ENCODE assay signal across 8 cellular contexts in genomic region chr2:199955007-199955338, GRCh38. TPM values are rescaled to one million over a fixed set of nuclear protein-coding genes. Genes with fewer than 3 reads are reported as not detected.
A peak's percentile ranks its signal among the peaks of the same experiment; 100 is the strongest.
DNase-seq lines count a peak whose midpoint lies in the region; ATAC-seq and TF ChIP-seq lines count a peak whose summit lies in the region.

No MANE protein-coding gene starts in this region.

- H3K27ac ChIP-seq in lung (ENCODE audit: low read depth in 1 of 2, low read length in 1 of 2): peak overlapping the region; percentile 87 to 88
- peak overlapping the region; percentile 98 for H3K27ac ChIP-seq in upper lobe of right lung

- H3K4me1 ChIP-seq in lung (ENCODE audit: control insufficient read depth in 2 of 2, insufficient read depth in 2 of 2, low read length in 2 of 2) (peaks cover 7% of the 10 kb centered on the region in 2 donors), upper lobe of right lung (peaks cover 32% of the 10 kb centered on the region)

- H3K4me3 ChIP-seq in HFF-Myc (replicated peaks; ENCODE audit: low read depth, low read length): peak overlapping the region; percentile 84
- H3K4me3 ChIP-seq in cardiac fibroblast (replicated peaks in 1 of 2; ENCODE audit: low read depth in 2 of 2, low read length in 2 of 2): peak overlapping the region; percentile 91 to 95
- peak overlapping the region; percentile 91 for H3K4me3 ChIP-seq in lung
- H3K4me3 ChIP-seq in upper lobe of right lung: peak overlapping the region; percentile 87

- POLR2A ChIA-PET in activated CD4-positive, alpha-beta T cell treated with anti-CD3 and anti-CD28 coated beads for 36 hours (lab: Charles Lee): interaction anchor here (0.7 kb wide), 1 partner anchor 104 kb away, joined by 4 read pairs; no protein-coding TSS in a partner anchor

- WGBS in lung, 2 donors: 0% methylated on average over 13 of the region's 13 CpGs

- H3K4me1 Mint-ChIP-seq in activated CD4-positive, alpha-beta T cell treated with anti-CD3 and anti-CD28 coated beads for 36 hours: peaks cover 55% of the 10 kb centered on the region

- DNase-seq in activated CD4-positive, alpha-beta T cell treated with anti-CD3 and anti-CD28 coated beads for 36 hours: no peak
- no peak for DNase-seq in activated CD4-positive, alpha-beta T cell treated with anti-CD3 and anti-CD28 coated beads for 48 hours
- DNase-seq in HFF-Myc (ENCODE audit: extremely low read depth, low read depth) (no peak), NCI-H1694 (lab: John Stamatoyannopoulos, UW) (peak; percentile 22), cardiac fibroblast (ENCODE audit: low read depth in 2 of 2) (peak in 1 of 2 donors; percentile 58), lung (ENCODE audit: low spot score) (no peak), upper lobe of right lung (no peak)

- peak overlapping the region; percentile 99 for H3K4me3 Mint-ChIP-seq in activated CD4-positive, alpha-beta T cell treated with anti-CD3 and anti-CD28 coated beads for 36 hours

- H3K9me3 ChIP-seq in lung (ENCODE audit: control insufficient read depth in 2 of 2, insufficient read depth in 1 of 2, low read length in 1 of 2) (no peaks in the 10 kb centered on the region), upper lobe of right lung (no peaks in the 10 kb centered on the region)

- H3K27me3 ChIP-seq in lung (ENCODE audit: control insufficient read depth, insufficient read depth) (no peaks in the 10 kb centered on the region), upper lobe of right lung (no peaks in the 10 kb centered on the region)

- H3K27ac Mint-ChIP-seq in activated CD4-positive, alpha-beta T cell treated with anti-CD3 and anti-CD28 coated beads for 36 hours: peak overlapping the region; percentile 95

- TF ChIP-seq CTCF in HFF-Myc (IDR thresholded peaks at IDR 0.05; ENCODE audit: low read depth, low read length, missing control alignments) (no peak), cardiac fibroblast (IDR thresholded peaks at IDR 0.05; ENCODE audit: low read depth, low read length) (no peak), lung (IDR thresholded peaks at IDR 0.05; ENCODE audit: control extremely low read depth, extremely low read depth) (no peak), upper lobe of right lung (IDR thresholded peaks at IDR 0.05) (no peak)

- peaks cover 19% of the 10 kb centered on the region for H3K36me3 Mint-ChIP-seq in activated CD4-positive, alpha-beta T cell treated with anti-CD3 and anti-CD28 coated beads for 36 hours (ENCODE audit: low read depth)

- CTCF ChIA-PET in activated CD4-positive, alpha-beta T cell treated with anti-CD3 and anti-CD28 coated beads for 36 hours (lab: Charles Lee): interaction anchor here (0.8 to 1.1 kb wide), 2 partner anchors 14 to 43 kb away, joined by 3 read pairs; no protein-coding TSS in a partner anchor

- no peaks in the 10 kb centered on the region for H3K9me3 Mint-ChIP-seq in activated CD4-positive, alpha-beta T cell treated with anti-CD3 and anti-CD28 coated beads for 36 hours (ENCODE audit: low read depth)

- intact Hi-C loops in activated CD4-positive, alpha-beta T cell treated with anti-CD3 and anti-CD28 coated beads for 36 hours (cut with DNase I, micrococcal nuclease): loop anchor here (1.0 to 10.0 kb wide), 5 partner anchors 44 to 1007 kb away; partner anchors contain the start of genes C2orf69 (in 2 of the 2), BZW1 (in 1 of the 2), CLK1 (in 1 of the 2) and FTCDNL1 (in 1 of the 2)
- intact Hi-C loops in upper lobe of right lung (cut with DNase I): no loop called here

- H3K36me3 ChIP-seq in lung (ENCODE audit: control insufficient read depth in 2 of 2, insufficient read depth in 2 of 2, low read length in 2 of 2): peaks cover 0 to 4% of the 10 kb centered on the region in 2 donors
- peaks cover 24% of the 10 kb centered on the region for H3K36me3 ChIP-seq in upper lobe of right lung

- no peaks in the 10 kb centered on the region for H3K27me3 Mint-ChIP-seq in activated CD4-positive, alpha-beta T cell treated with anti-CD3 and anti-CD28 coated beads for 36 hours

- peak; percentile 45 for ATAC-seq in activated CD4-positive, alpha-beta T cell treated with anti-CD3 and anti-CD28 coated beads for 36 hours
- ATAC-seq in lung (ENCODE audit: insufficient read depth, low FRiP score): peak; percentile 65
- ATAC-seq in upper lobe of right lung: peak; percentile 61
- no peak for ATAC-seq in esophagus mucosa

RNA-seq across cellular contexts. Expression of gene TYW5, which starts 0.3 kb away (rescaled TPM):
- total RNA-seq in activated CD4-positive, alpha-beta T cell treated with anti-CD3 and anti-CD28 coated beads for 36 hours: 10 to 100 TPM in 1 of 2 experiments, 1 to 10 TPM in 1; 9.6 to 10.1 TPM
- total RNA-seq in lung (10 to 100 TPM in 1 of 2 donors, 1 to 10 TPM in 1; 5.7 to 18.8 TPM), upper lobe of right lung (7.5 TPM), esophagus mucosa (4.5 TPM)
- 1 to 10 TPM; 3.3 to 4.1 TPM for polyA plus RNA-seq in lung

RNA-seq across cellular contexts. Expression of gene MAIP1, which starts 0.4 kb away (rescaled TPM):
- 10 to 100 TPM; 26.1 to 27.5 TPM for total RNA-seq in activated CD4-positive, alpha-beta T cell treated with anti-CD3 and anti-CD28 coated beads for 36 hours
- 10 to 100 TPM; 12.4 to 18.3 TPM for total RNA-seq in lung
- polyA plus RNA-seq in lung: 10 to 100 TPM in 1 of 2 donors, 1 to 10 TPM in 1; 8.2 to 18.2 TPM
- total RNA-seq in upper lobe of right lung: 13.1 TPM
- 17.7 TPM for total RNA-seq in esophagus mucosa

RNA-seq across cellular contexts. Expression of gene C2orf69, which starts 43.9 kb away (rescaled TPM):
- 10 to 100 TPM; 12.4 to 15.3 TPM for total RNA-seq in activated CD4-positive, alpha-beta T cell treated with anti-CD3 and anti-CD28 coated beads for 36 hours
- total RNA-seq in lung (10 to 100 TPM in 1 of 2 donors, 1 to 10 TPM in 1; 7.3 to 11.1 TPM), upper lobe of right lung (11.3 TPM), esophagus mucosa (7.7 TPM)
- polyA plus RNA-seq in lung: 1 to 10 TPM; 4.5 to 6.2 TPM
